Comparison of ENCODE assay signal across 11 cellular contexts in the genomic region with DNA sequence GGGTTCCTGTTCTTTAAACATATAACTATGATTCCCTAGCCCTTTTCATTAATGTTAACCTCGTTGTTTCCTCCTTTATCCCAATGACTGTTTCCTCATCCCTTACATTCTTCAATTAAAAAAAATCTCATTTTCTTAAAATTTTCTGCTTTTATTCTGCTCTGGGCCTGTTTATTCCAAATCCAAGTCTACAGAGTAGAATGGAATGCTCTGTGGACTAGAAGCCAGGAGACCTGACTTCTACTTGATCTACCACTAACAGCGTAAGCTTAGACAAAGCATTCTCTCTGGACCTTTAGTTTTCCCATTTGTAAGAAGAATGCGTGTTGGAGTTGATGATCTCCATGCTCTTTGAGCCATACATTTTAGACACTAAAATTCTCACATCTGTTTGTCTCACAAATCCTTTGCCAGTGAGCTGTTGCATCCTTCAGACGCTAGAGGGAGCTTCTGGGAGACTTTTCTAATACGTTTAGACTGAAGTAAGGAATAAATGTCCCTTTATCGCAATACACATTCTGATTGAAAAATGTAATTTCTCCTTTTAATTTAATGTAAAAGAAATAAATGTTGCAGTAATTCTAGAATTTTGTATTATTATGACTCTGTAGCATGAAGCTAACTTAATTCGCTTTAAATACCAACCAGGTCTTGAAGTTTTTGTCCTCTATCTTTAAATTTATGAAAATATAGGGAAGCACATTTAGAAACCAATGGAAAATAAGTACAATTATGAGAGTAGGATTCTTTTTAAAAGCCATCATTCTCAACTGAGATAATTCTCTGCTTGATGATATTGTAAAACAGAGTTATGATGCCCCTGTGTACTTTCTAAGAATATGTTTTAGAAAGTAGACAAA. TPM values are rescaled to one million over a fixed set of nuclear protein-coding genes. Genes with fewer than 3 reads are reported as not detected.
DNase-seq lines count a peak whose midpoint lies in the region; ATAC-seq, FAIRE-seq and TF ChIP-seq lines count a peak whose summit lies in the region.
"Had no signal": no experiment of that assay in that cellular context is flagged by ENCODE, and none has a peak within 500 bp of the region (broad histone marks: within the 10 kb centered on the region; RNA-seq: fewer than 3 reads in every experiment).

No MANE protein-coding gene starts in this region.

- no peaks in the 10 kb centered on the region for H3K9me3 ChIP-seq in GM12878 (replicated peaks; ENCODE audit: control insufficient read depth, insufficient read depth, low read length)
- H3K9me3 ChIP-seq: BLaER1 treated with 17β-estradiol and CSF1 and Interleukin-3, amounts not matched to agents 10 nM and 100 nM had no signal

- WGBS in GM12878 (ENCODE audit: insufficient coverage, insufficient replicate concordance, low lambda C conversion rate, missing lambda C conversion rate): 6% methylated on average over 7 of the region's 7 CpGs

- ATAC-seq in GM21360 (IDR thresholded peaks at IDR 0.05; ENCODE audit: unreplicated experiment) (peak; percentile 77), HG03565 (IDR thresholded peaks at IDR 0.05; ENCODE audit: unreplicated experiment) (peak; percentile 72), GM12878 (peak; percentile 73)
- ATAC-seq in stimulated activated naive B cell treated with anti-CD40 and anti-IgM and Interleukin-4, amounts not matched to agents 10 μg/mL and 1 μg/mL and 100 μg/mL, for 72 hours (replicated peaks): peak in 1 of 2 donors; percentile 42
- ATAC-seq: stimulated activated naive CD8-positive, alpha-beta T cell treated with anti-CD3 and anti-CD28 coated beads, Interleukin-15, amount 100 ng/mL, for 72 hours had no signal

- DNase-seq in NCI-H2171 treated with DMSO at 0.1 percent for 48 hours (lab: John Stamatoyannopoulos, UW) (peak; percentile 48), NCI-H2171 (lab: John Stamatoyannopoulos, UW) (no peak), NCI-H526 treated with DMSO at 0.1 percent for 48 hours (lab: John Stamatoyannopoulos, UW) (peak; percentile 56), GM12878 (ENCODE audit: low read depth, low spot score) (no peak)
- DNase-seq in stimulated activated naive B cell treated with anti-CD40 and anti-IgM and Interleukin-4, amounts not matched to agents 10 μg/mL and 1 μg/mL and 100 μg/mL, for 72 hours: peak; percentile 8

- H3K4me3 Mint-ChIP-seq in stimulated activated naive B cell treated with anti-CD40 and anti-IgM and Interleukin-4, amounts not matched to agents 10 μg/mL and 1 μg/mL and 100 μg/mL, for 72 hours: no peak overlapping the region
- H3K4me3 Mint-ChIP-seq: central memory CD8-positive, alpha-beta T cell; stimulated activated naive CD8-positive, alpha-beta T cell treated with anti-CD3 and anti-CD28 coated beads, Interleukin-15, amount 100 ng/mL, for 72 hours had no signal

- POLR2A ChIA-PET in GM12878 (lab: Charles Lee): no interaction called here

- H3K36me3 ChIP-seq in GM12878 (ENCODE audit: control insufficient read depth in 2 of 2, insufficient read depth in 2 of 2, low read length in 1 of 2): no peaks in the 10 kb centered on the region
- H3K36me3 ChIP-seq: BLaER1 treated with 17β-estradiol and CSF1 and Interleukin-3, amounts not matched to agents 10 nM and 100 nM had no signal

- H3K27me3 Mint-ChIP-seq in stimulated activated naive B cell treated with anti-CD40 and anti-IgM and Interleukin-4, amounts not matched to agents 10 μg/mL and 1 μg/mL and 100 μg/mL, for 72 hours: peaks cover 8 to 9% of the 10 kb centered on the region in 2 donors
- H3K27me3 Mint-ChIP-seq: central memory CD8-positive, alpha-beta T cell had no signal

- peak; percentile 68 for TF ChIP-seq RAD21 in GM12878 (IDR thresholded peaks at IDR 0.05; ENCODE audit: insufficient read depth, low read depth, low read length)

- peak; percentile 71 to 90 (median 84) for TF ChIP-seq CTCF in GM12878 (IDR thresholded peaks at IDR 0.05 in 2 of 3, conservative IDR thresholded peaks at IDR 0.05 in 1 of 3; ENCODE audit: control insufficient read depth in 2 of 3, extremely low read depth in 1 of 3, insufficient read depth in 1 of 3, low read depth in 3 of 3, low read length in 3 of 3)

- BruUV-seq in GM12878 (replicated peaks; lab: Mats Ljungman, UMichigan): no TSS peak

- intact Hi-C loops in GM12878 (cut with micrococcal nuclease; ENCODE audit: unreplicated experiment): loop anchor here (1.0 kb wide), 1 partner anchor 167 kb away; no protein-coding TSS in a partner anchor

- no peak overlapping the region for H2AFZ ChIP-seq in GM12878 (ENCODE audit: control insufficient read depth, low read depth, low read length)

- H3K4me1 Mint-ChIP-seq in stimulated activated naive B cell treated with anti-CD40 and anti-IgM and Interleukin-4, amounts not matched to agents 10 μg/mL and 1 μg/mL and 100 μg/mL, for 72 hours: peaks cover 0 to 2% of the 10 kb centered on the region in 2 donors
- H3K4me1 Mint-ChIP-seq: central memory CD8-positive, alpha-beta T cell; stimulated activated naive CD8-positive, alpha-beta T cell treated with anti-CD3 and anti-CD28 coated beads, Interleukin-15, amount 100 ng/mL, for 72 hours had no signal

- H3K9ac ChIP-seq in GM12878 (ENCODE audit: control insufficient read depth, insufficient read depth, low read length): no peak overlapping the region
- H3K9ac ChIP-seq: BLaER1 treated with 17β-estradiol and CSF1 and Interleukin-3, amounts not matched to agents 10 nM and 100 nM had no signal

- in situ Hi-C loops in GM12878 (cut with MboI): loop anchor here (10.0 kb wide), 1 partner anchor 171 kb away; no protein-coding TSS in a partner anchor

- no peaks in the 10 kb centered on the region for H3K36me3 Mint-ChIP-seq in stimulated activated naive B cell treated with anti-CD40 and anti-IgM and Interleukin-4, amounts not matched to agents 10 μg/mL and 1 μg/mL and 100 μg/mL, for 72 hours

- no peak overlapping the region for H3K27ac Mint-ChIP-seq in stimulated activated naive B cell treated with anti-CD40 and anti-IgM and Interleukin-4, amounts not matched to agents 10 μg/mL and 1 μg/mL and 100 μg/mL, for 72 hours

- no peaks in the 10 kb centered on the region for H3K4me1 ChIP-seq in GM12878 (ENCODE audit: control insufficient read depth, insufficient read depth, low read length)

- H4K20me1 ChIP-seq in GM12878 (ENCODE audit: control insufficient read depth, insufficient read depth): no peaks in the 10 kb centered on the region
- H4K20me1 ChIP-seq: BLaER1 treated with 17β-estradiol and CSF1 and Interleukin-3, amounts not matched to agents 10 nM and 100 nM had no signal

- SMC1A ChIA-PET in GM12878 (lab: Charles Lee; ENCODE audit: uncharacterized antibody, unreplicated experiment): interaction anchor here (0.7 to 6.5 kb wide), 8 partner anchors 23 to 1327 kb away, joined by 3 to 94 read pairs (median 3); no protein-coding TSS in a partner anchor

- RAD21 ChIA-PET in GM12878 (lab: Charles Lee; ENCODE audit: unreplicated experiment): interaction anchor here (0.5 to 6.7 kb wide), 4 partner anchors 8 to 252 kb away, joined by 3 to 68 read pairs (median 4); no protein-coding TSS in a partner anchor

- H3K27me3 ChIP-seq in GM12878 (replicated peaks in 1 of 2; ENCODE audit: control insufficient read depth in 2 of 2, insufficient read depth in 2 of 2, low read length in 1 of 2): no peaks in the 10 kb centered on the region
- H3K27me3 ChIP-seq: BLaER1 treated with 17β-estradiol and CSF1 and Interleukin-3, amounts not matched to agents 10 nM and 100 nM had no signal

- H3K4me3 ChIP-seq in GM12878: no peak overlapping the region
- H3K4me3 ChIP-seq: BLaER1 treated with 17β-estradiol and CSF1 and Interleukin-3, amounts not matched to agents 10 nM and 100 nM had no signal

- no peak overlapping the region for H3K4me2 ChIP-seq in GM12878 (ENCODE audit: control insufficient read depth, insufficient read depth)
- H3K4me2 ChIP-seq: BLaER1 treated with 17β-estradiol and CSF1 and Interleukin-3, amounts not matched to agents 10 nM and 100 nM had no signal

- CTCF ChIA-PET in GM12878 (lab: Yijun Ruan, JAX): interaction anchor here (0.6 to 6.2 kb wide), 23 partner anchors 9 to 1560 kb away, joined by 3 to 179 read pairs (median 4); no protein-coding TSS in a partner anchor

- H3K27ac ChIP-seq in GM12878 (ENCODE audit: control insufficient read depth, insufficient read depth): no peak overlapping the region
- H3K27ac ChIP-seq: BLaER1 treated with 17β-estradiol and CSF1 and Interleukin-3, amounts not matched to agents 10 nM and 100 nM had no signal

- H3K79me2 ChIP-seq in GM12878 (ENCODE audit: control insufficient read depth, insufficient read depth, low read length): no peaks in the 10 kb centered on the region

- TF ChIP-seq POLR2A in GM12878 (IDR thresholded peaks at IDR 0.05; ENCODE audit: low read depth, low read length): no peak

- no peak for TF ChIP-seq EP300 in GM12878 (IDR thresholded peaks at IDR 0.05; ENCODE audit: borderline replicate concordance in 1 of 2, control insufficient read depth in 1 of 2, low read depth in 2 of 2, low read length in 2 of 2)

- no peaks in the 10 kb centered on the region for H3K9me3 Mint-ChIP-seq in stimulated activated naive B cell treated with anti-CD40 and anti-IgM and Interleukin-4, amounts not matched to agents 10 μg/mL and 1 μg/mL and 100 μg/mL, for 72 hours
- H3K9me3 Mint-ChIP-seq: stimulated activated naive CD8-positive, alpha-beta T cell treated with anti-CD3 and anti-CD28 coated beads, Interleukin-15, amount 100 ng/mL, for 72 hours had no signal

- FAIRE-seq in GM12878 (lab: Jason Lieb, UNC) (peak; percentile 88), islet of Langerhans (lab: Jason Lieb, UNC) (peak; percentile 96)

TF ChIP-seq in GM12878, 131 proteins besides CTCF, POLR2A, EP300 and RAD21 (continues in another document):
- peak; percentile 73; the same call in 1 of the 2 replicates for TF ChIP-seq SMC3 (IDR thresholded peaks at IDR 0.05; ENCODE audit: borderline replicate concordance, low read length)
- TF ChIP-seq FOXM1 (IDR thresholded peaks at IDR 0.05; ENCODE audit: low read depth, low read length): no peak

RNA-seq across cellular contexts. Expression of gene GMNC, which starts 21.7 kb away (rescaled TPM):
- total RNA-seq in GM12878 (2013; cell fraction: nucleolus; rRNA removed): not detected in 2 replicates
- total RNA-seq in GM12878 (2014; rRNA removed) (not detected in 2 replicates), GM12878 (2014; rRNA removed; fragmentation: Illumina TruSeq; extraction: Trizol) (not detected in 2 replicates), GM12878 (2021) (not detected in 2 replicates)
- polyA plus RNA-seq in GM12878 (2011; ENCODE audit: low read depth): not detected
- polyA plus RNA-seq in GM12878 (2011; rRNA removed) (not detected in 2 replicates), GM12878 (2014; fragmentation: Illumina TruSeq; extraction: Trizol) (not detected in 2 replicates), GM12878 (2014; fragmentation: Nextera tagmentation; extraction: Ambion mirVana) (not detected), GM12878 (2014; rRNA removed) (not detected in 2 replicates), GM12878 (2016; fragmentation: Nextera tagmentation; extraction: Ambion mirVana) (not detected)
- not detected in 2 replicates for polyA plus RNA-seq in GM12878 (2011; cell fraction: cytosol; rRNA removed)
- not detected in 2 replicates for polyA plus RNA-seq in GM12878 (2011; cell fraction: nucleus; rRNA removed)
- polyA plus RNA-seq in GM12878 (2012): not detected in 2 replicates
- not detected in 2 replicates for polyA minus RNA-seq in GM12878 (2011; rRNA and poly(A)+ RNA removed)
- not detected in 2 replicates for polyA minus RNA-seq in GM12878 (2011; cell fraction: cytosol; rRNA and poly(A)+ RNA removed)
- not detected in 2 replicates for polyA minus RNA-seq in GM12878 (2011; cell fraction: nucleus; rRNA and poly(A)+ RNA removed)

Comparison
In these comparisons a context has a peak if more than half of its experiments do, and no peak if none do; other contexts are left out.
1. DNase-seq: peak in NCI-H2171 treated with DMSO at 0.1 percent for 48 hours (single experiment), NCI-H526 treated with DMSO at 0.1 percent for 48 hours (single experiment) and stimulated activated naive B cell treated with anti-CD40 and anti-IgM and Interleukin-4, amounts not matched to agents 10 μg/mL and 1 μg/mL and 100 μg/mL, for 72 hours (single experiment); none in NCI-H2171 (single experiment) and GM12878 (single experiment).